ENCODE assay signal across 8 cellular contexts in genomic region chr12:119876761-119877638, GRCh38. TPM values are rescaled to one million over a fixed set of nuclear protein-coding genes. Genes with fewer than 3 reads are reported as not detected.
DNase-seq lines count a peak whose midpoint lies in the region; ATAC-seq and TF ChIP-seq lines count a peak whose summit lies in the region.

CIT (minus strand) TSS chr12:119877320; CDS start chr12:119876168, 1,152 bp downstream.

- no peaks in the 10 kb centered on the region for H3K36me3 ChIP-seq in muscle layer of colon (ENCODE audit: insufficient read depth, low read length)

- H3K9ac ChIP-seq in muscle layer of colon (ENCODE audit: low read length), result peak within 1 kb of the TSS; percentile 9

- peak within 1 kb of the TSS; percentile 58 to 82 for H3K4me3 ChIP-seq in muscle layer of colon (ENCODE audit: low read depth in 1 of 2, low read length in 2 of 2)

- ATAC-seq in GM21737 (IDR thresholded peaks at IDR 0.05; ENCODE audit: unreplicated experiment) (peak; percentile 99), esophagus mucosa (peak; percentile 100)

- H3K9me3 ChIP-seq in muscle layer of colon (ENCODE audit: low read length), result no peaks in the 10 kb centered on the region

- no peak within 1 kb of the TSS for H3K27ac ChIP-seq in muscle layer of colon (ENCODE audit: low read depth, low read length)

- peaks cover 10% of the 10 kb centered on the region for H3K4me1 ChIP-seq in muscle layer of colon (ENCODE audit: insufficient read depth, low read length)

- DNase-seq in DMS79 (lab: John Stamatoyannopoulos, UW), result peak; percentile 93
- peak; percentile 88 for DNase-seq in KG1 (lab: John Stamatoyannopoulos, UW)
- peak; percentile 86 for DNase-seq in activated T-cell treated with anti-CD3 and anti-CD28 coated beads, Interleukin-2, amount 50 U/mL, for 1 hour
- DNase-seq in stimulated activated CD8-positive, alpha-beta memory T cell treated with anti-CD3 and anti-CD28 coated beads, Interleukin-7, amount 100 ng/mL, for 1 hour (ENCODE audit: low read depth in 2 of 2), result peak; percentile 61 to 71

- no peaks in the 10 kb centered on the region for H3K27me3 ChIP-seq in muscle layer of colon (ENCODE audit: control insufficient read depth in 1 of 2, insufficient read depth in 2 of 2, low read length in 2 of 2)

TF ChIP-seq in PFSK-1, 5 proteins besides CTCF, POLR2A, EP300 and RAD21:
- TF ChIP-seq POLR2AphosphoS5 (IDR thresholded peaks at IDR 0.05; ENCODE audit: low read depth, low read length) (peak; percentile 63), FOXP2 (optimal IDR thresholded peaks at IDR 0.05; ENCODE audit: borderline replicate concordance, extremely low read depth, extremely low read length, insufficient read depth) (no peak), TAF1 (IDR thresholded peaks at IDR 0.05; ENCODE audit: borderline replicate concordance, insufficient read depth, low read length) (no peak), REST (IDR thresholded peaks at IDR 0.05; ENCODE audit: insufficient read depth in 1 of 2, low read depth in 2 of 2, low read length in 2 of 2) (peak in 1 of 2 experiments; percentile 58; a peak in 1 of 4 replicates), SIN3A (IDR thresholded peaks at IDR 0.05; ENCODE audit: borderline replicate concordance, insufficient read depth, low read length) (peak; percentile 40; the same call in 1 of the 2 replicates)

RNA-seq across cellular contexts. Expression of gene CIT, which starts in this region (rescaled TPM):
- 15.9 TPM for polyA plus RNA-seq in PFSK-1 (2012; ENCODE audit: insufficient read length, low read depth)
- total RNA-seq in esophagus mucosa, result 14.5 TPM
